ENCODE assay signal across 14 cellular contexts in the genomic region with DNA sequence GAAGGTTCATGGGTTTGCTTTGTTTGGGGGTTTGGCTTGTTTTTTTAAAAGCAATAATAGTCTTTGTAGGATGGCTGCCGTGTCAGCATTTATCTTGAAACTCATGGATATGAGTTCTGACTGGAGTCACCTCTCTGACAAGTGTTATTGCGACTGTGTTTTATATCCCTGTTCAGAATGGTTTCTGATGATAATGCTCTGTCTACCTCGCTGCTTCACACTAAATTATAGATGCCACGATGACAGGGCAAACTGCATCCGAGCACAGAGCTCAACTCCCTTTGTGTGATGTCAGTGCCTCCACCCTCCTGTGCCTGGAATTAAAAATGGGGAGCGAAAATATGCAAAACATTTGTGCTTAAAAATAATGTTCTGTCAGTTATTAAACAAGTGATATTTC.
"Had no signal": no experiment of that assay in that cellular context is flagged by ENCODE, and none has a peak within 500 bp of the region (broad histone marks: within the 10 kb centered on the region; RNA-seq: fewer than 3 reads in every experiment).

No MANE protein-coding gene starts in this region.

- H3K9me3 ChIP-seq: esophagus squamous epithelium, sigmoid colon, stomach had no signal

- H3K27me3 ChIP-seq: esophagus squamous epithelium, sigmoid colon, stomach had no signal

- H3K27ac ChIP-seq: esophagus squamous epithelium, hepatocyte, sigmoid colon, skin epidermis, stomach had no signal

- H3K36me3 ChIP-seq: esophagus squamous epithelium, sigmoid colon, stomach had no signal

- H3K4me3 ChIP-seq: esophagus squamous epithelium, hepatocyte, sigmoid colon, skin epidermis, stomach had no signal

- H3K4me1 ChIP-seq: esophagus squamous epithelium, sigmoid colon had no signal

- FAIRE-seq: colon, kidney, urothelium cell line had no signal

- DNase-seq: esophagus squamous epithelium; foreskin fibroblast; kidney; mammary epithelial cell; naive thymus-derived CD4-positive, alpha-beta T cell; sigmoid colon; stimulated activated CD4-positive, alpha-beta T cell treated with anti-CD3 and anti-CD28 coated beads, Interleukin-12 subunit alpha, Interleukin-12 subunit beta, amount 100 ng/mL, for 4 hours; stimulated activated naive CD4-positive, alpha-beta T cell; stomach had no signal

- ATAC-seq: left lobe of liver; naive thymus-derived CD4-positive, alpha-beta T cell had no signal
